In the genomic region with DNA sequence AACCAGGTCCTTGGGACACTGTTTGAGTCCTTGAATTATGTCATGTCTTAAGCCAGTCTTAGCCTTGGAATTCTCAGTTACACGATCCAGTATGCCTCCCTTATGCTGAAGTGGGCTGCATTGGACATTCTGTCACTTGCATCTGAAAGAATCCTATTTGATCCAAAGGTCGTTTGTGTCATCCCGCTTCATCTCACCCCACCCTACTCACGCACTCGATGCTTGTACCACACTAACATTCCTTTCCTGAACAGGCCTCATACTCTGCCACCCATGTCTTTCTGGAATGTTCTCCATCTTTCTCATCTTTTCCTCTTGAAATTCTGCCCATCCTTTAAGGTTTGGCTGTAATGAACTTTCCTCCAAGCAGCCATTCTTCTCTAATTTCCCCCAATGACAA, we compare ENCODE assay signal across 23 cellular contexts.
"Had no signal": no experiment of that assay in that cellular context is flagged by ENCODE, and none has a peak within 500 bp of the region (broad histone marks: within the 10 kb centered on the region; RNA-seq: fewer than 3 reads in every experiment).

No MANE protein-coding gene starts in this region.

- ATAC-seq: activated T-cell treated with anti-CD3 and anti-CD28 coated beads, Interleukin-2, amount 50 U/mL, for 4 hours; K562 had no signal

- H3K9me2 ChIP-seq: SK-N-SH had no signal

- H3K27me3 ChIP-seq: Peyer's patch, SJCRH30 had no signal

- FAIRE-seq: K562 had no signal

- H3K9ac ChIP-seq: SK-N-SH had no signal

- H3K27ac ChIP-seq: Peyer's patch, RWPE1, SJCRH30 had no signal

- H3K4me3 ChIP-seq: K562, Peyer's patch, SJCRH30 had no signal

- H3K4me2 ChIP-seq: SK-N-SH had no signal

- H3K9me3 ChIP-seq: Peyer's patch, SJCRH30, SK-N-SH had no signal

- H3K36me3 ChIP-seq: SJCRH30 had no signal

- DNase-seq: activated CD4-positive, alpha-beta memory T cell treated with anti-CD3 and anti-CD28 coated beads for 36 hours; activated CD4-positive, alpha-beta T cell treated with anti-CD3 and anti-CD28 coated beads, Interleukin-2, amount 10 ng/mL, durations not matched to agents 7 days and 5 days; activated CD4-positive, CD25-positive, alpha-beta regulatory T cell treated with anti-CD3 and anti-CD28 coated beads, Interleukin-2, amount 50 U/mL, for 72 hours; activated CD8-positive, alpha-beta memory T cell treated with anti-CD3 and anti-CD28 coated beads for 24 hours; activated gamma-delta T cell treated with Interleukin-2 at 50 U/mL for 16 hours; activated naive CD4-positive, alpha-beta T cell treated with anti-CD3 and anti-CD28 coated beads, Interleukin-2, amount 10 ng/mL, durations not matched to agents 7 days and 5 days; activated naive CD8-positive, alpha-beta T cell treated with anti-CD3 and anti-CD28 coated beads for 36 hours; activated T-cell treated with anti-CD3 and anti-CD28 coated beads, Interleukin-2, amount 50 U/mL, for 4 hours; Karpas-422; MM.1S; NCI-H1105; NCI-H1436; NCI-H1694 treated with DMSO at 0.1 percent for 48 hours; NCI-H2029 treated with DMSO at 0.1 percent for 48 hours; NCI-H345; NCI-H510A; NCI-H69; Peyer's patch; Right ventricle myocardium superior; SJCRH30; SK-N-SH had no signal
